ENCODE assay signal across 29 cellular contexts in the genomic region with DNA sequence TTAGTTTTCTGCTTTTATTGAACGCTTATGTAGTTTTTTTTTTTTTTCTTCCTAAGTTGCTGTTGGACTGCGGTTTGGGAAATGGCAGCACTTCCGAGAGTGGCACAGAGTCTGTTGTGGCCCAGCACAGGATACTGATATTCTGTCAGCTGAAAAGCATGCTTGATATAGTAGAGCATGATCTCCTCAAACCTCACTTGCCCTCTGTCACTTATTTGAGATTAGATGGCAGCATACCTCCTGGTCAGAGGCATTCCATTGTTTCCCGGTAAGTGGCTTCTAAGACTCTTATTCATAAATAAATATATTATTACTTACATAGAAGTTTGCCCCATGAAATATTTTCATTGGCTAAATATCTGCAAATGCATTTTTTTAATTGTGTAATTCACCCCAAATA.
DNase-seq lines count a peak whose midpoint lies in the region; ATAC-seq and TF ChIP-seq lines count a peak whose summit lies in the region.
"Had no signal": no experiment of that assay in that cellular context is flagged by ENCODE, and none has a peak within 500 bp of the region (broad histone marks: within the 10 kb centered on the region; RNA-seq: fewer than 3 reads in every experiment).

No MANE protein-coding gene starts in this region.

- H3K36me3 ChIP-seq in right atrium auricular region: peaks cover 82% of the 10 kb centered on the region

- H3K4me3 ChIP-seq in right atrium auricular region: no peak overlapping the region
- H3K4me3 ChIP-seq in cardiac fibroblast (replicated peaks in 1 of 2; ENCODE audit: low read depth in 2 of 2, low read length in 2 of 2): no peak overlapping the region
- H3K4me3 ChIP-seq: GM12878, lower lobe of right lung, suprapubic skin had no signal

- no peak overlapping the region for H3K27ac ChIP-seq in right atrium auricular region
- H3K27ac ChIP-seq: 22Rv1, lower lobe of right lung, suprapubic skin, VCaP had no signal

- no peaks in the 10 kb centered on the region for H3K4me1 ChIP-seq in right atrium auricular region
- H3K4me1 ChIP-seq: lower lobe of right lung, suprapubic skin had no signal

- DNase-seq in Right ventricle myocardium superior (no peak), right atrium auricular region (ENCODE audit: low spot score) (no peak), HS-27A (ENCODE audit: low read depth) (peak; percentile 0), cardiac fibroblast (ENCODE audit: low read depth in 2 of 2) (peak; percentile 11 to 20), non-pigmented ciliary epithelial cell (ENCODE audit: low read depth) (peak; percentile 9), NCI-H510A treated with DMSO at 0.1 percent for 48 hours (lab: John Stamatoyannopoulos, UW) (no peak), mesenteric fat pad (ENCODE audit: low spot score) (no peak)
- DNase-seq: activated CD4-positive, alpha-beta T cell treated with anti-CD3 and anti-CD28 coated beads for 36 hours; amygdala; CD4-positive, CD25-positive, alpha-beta regulatory T cell; cortex of kidney; effector memory CD8-positive, alpha-beta T cell; head of caudate nucleus; Karpas-422; lower lobe of right lung; natural killer cell; NCI-H1436 treated with DMSO at 0.1 percent for 48 hours; NCI-H226; NCI-H748 treated with DMSO at 0.1 percent for 48 hours; SHP77 treated with DMSO at 0.1 percent for 48 hours; T1000 had no signal

- ATAC-seq in Right ventricle myocardium superior (ENCODE audit: poor library complexity) (peak; percentile 31), GM21423 (IDR thresholded peaks at IDR 0.05; ENCODE audit: unreplicated experiment) (no peak)
- ATAC-seq: activated CD4-positive, alpha-beta T cell treated with anti-CD3 and anti-CD28 coated beads for 36 hours; effector memory CD8-positive, alpha-beta T cell; GM12878; HepG2; natural killer cell; Panc1; stimulated activated effector memory CD8-positive, alpha-beta T cell treated with anti-CD3 and anti-CD28 coated beads, Interleukin-12 subunit alpha, Interleukin-12 subunit beta, amount 100 ng/mL, for 72 hours had no signal

- no peaks in the 10 kb centered on the region for H3K27me3 ChIP-seq in right atrium auricular region
- H3K27me3 ChIP-seq: suprapubic skin had no signal

- TF ChIP-seq CTCF in right atrium auricular region (IDR thresholded peaks at IDR 0.05) (no peak), cardiac fibroblast (IDR thresholded peaks at IDR 0.05; ENCODE audit: low read depth, low read length) (no peak)

- intact Hi-C loops in Right ventricle myocardium superior (cut with DNase I): no loop called here

- no peaks in the 10 kb centered on the region for H3K9me3 ChIP-seq in right atrium auricular region
- H3K9me3 ChIP-seq: lower lobe of right lung, suprapubic skin had no signal

Comparison
In these comparisons a context has a peak if more than half of its experiments do, and no peak if none do; other contexts are left out.
1. DNase-seq: peak in HS-27A (single experiment), cardiac fibroblast (2 of 2) and non-pigmented ciliary epithelial cell (single experiment); none in Right ventricle myocardium superior (single experiment), right atrium auricular region (single experiment), NCI-H510A treated with DMSO at 0.1 percent for 48 hours (single experiment) and mesenteric fat pad (single experiment).